In genomic region chr4:27381806-27382205, GRCh38 we compare ENCODE assay signal across 1 cellular context.
TF ChIP-seq lines count a peak whose summit lies in the region.

No MANE protein-coding gene starts in this region.

TF ChIP-seq in GM23338, 12 proteins besides CTCF, POLR2A, EP300 and RAD21 (continued from another document):
- no peak for TF ChIP-seq ZNF462 (CRISPR knock-in tag; IDR thresholded peaks at IDR 0.05)
- TF ChIP-seq NANOG (IDR thresholded peaks at IDR 0.05; ENCODE audit: borderline replicate concordance): no peak
- no peak for TF ChIP-seq REST (IDR thresholded peaks at IDR 0.05; ENCODE audit: unreplicated experiment)
- TF ChIP-seq EZH2phosphoT487 (IDR thresholded peaks at IDR 0.05; ENCODE audit: unreplicated experiment): no peak
- no peak for TF ChIP-seq POLR2AphosphoS5 (IDR thresholded peaks at IDR 0.05; ENCODE audit: low read depth)
- TF ChIP-seq EZH2 (IDR thresholded peaks at IDR 0.05; ENCODE audit: low read depth, unreplicated experiment): no peak
- no peak for TF ChIP-seq ETS1 (IDR thresholded peaks at IDR 0.05)
